ENCODE assay signal across 21 cellular contexts in the genomic region with DNA sequence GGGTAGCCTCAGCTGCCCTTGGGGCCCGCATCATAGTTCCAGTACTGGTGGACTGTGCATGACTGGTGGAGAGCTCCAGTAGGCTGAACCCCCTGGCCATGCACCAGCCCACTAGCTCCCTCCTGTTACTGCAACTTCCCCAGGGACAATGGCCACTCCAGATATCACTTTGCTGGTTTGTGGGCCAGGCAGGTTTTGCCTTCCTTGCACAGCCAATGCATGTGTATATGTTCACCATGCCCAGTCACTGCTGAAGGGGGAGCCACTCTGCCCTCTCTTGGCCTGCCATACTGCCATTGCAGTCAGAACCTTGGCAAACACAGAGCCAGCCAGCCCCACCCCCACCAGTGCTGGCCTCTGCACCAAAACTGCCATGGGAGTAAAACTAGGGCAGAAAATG.
DNase-seq lines count a peak whose midpoint lies in the region; ATAC-seq and TF ChIP-seq lines count a peak whose summit lies in the region.
"Had no signal": no experiment of that assay in that cellular context is flagged by ENCODE, and none has a peak within 500 bp of the region (broad histone marks: within the 10 kb centered on the region; RNA-seq: fewer than 3 reads in every experiment).

No MANE protein-coding gene starts in this region.

- H3K36me3 ChIP-seq in spleen (no peaks in the 10 kb centered on the region), upper lobe of right lung (no peaks in the 10 kb centered on the region), GM23248 (ENCODE audit: low read depth) (no peaks in the 10 kb centered on the region)
- H3K36me3 ChIP-seq: BLaER1 treated with 17β-estradiol and CSF1 and Interleukin-3, amounts not matched to agents 10 nM and 100 nM had no signal

- no peak overlapping the region for H3K4me3 ChIP-seq in right cardiac atrium (ENCODE audit: low read length)
- no peak overlapping the region for H3K4me3 ChIP-seq in spleen
- H3K4me3 ChIP-seq in upper lobe of right lung, result no peak overlapping the region
- H3K4me3 ChIP-seq in GM23248, result no peak overlapping the region
- H3K4me3 ChIP-seq: A549; BLaER1 treated with 17β-estradiol and CSF1 and Interleukin-3, amounts not matched to agents 10 nM and 100 nM; GM12878 had no signal

- no peaks in the 10 kb centered on the region for H3K9me3 ChIP-seq in right cardiac atrium (ENCODE audit: control insufficient read depth, low read length)
- peaks cover 0 to 20% (median 11%) of the 10 kb centered on the region in 8 donors for H3K9me3 ChIP-seq in spleen
- no peaks in the 10 kb centered on the region for H3K9me3 ChIP-seq in upper lobe of right lung
- no peaks in the 10 kb centered on the region for H3K9me3 ChIP-seq in GM23248 (ENCODE audit: low read depth)
- H3K9me3 ChIP-seq: BLaER1 treated with 17β-estradiol and CSF1 and Interleukin-3, amounts not matched to agents 10 nM and 100 nM; Caco-2 had no signal

- H4K20me1 ChIP-seq in GM23248 (ENCODE audit: insufficient read depth), result no peaks in the 10 kb centered on the region
- H4K20me1 ChIP-seq: BLaER1 treated with 17β-estradiol and CSF1 and Interleukin-3, amounts not matched to agents 10 nM and 100 nM had no signal

- H2AFZ ChIP-seq in GM23248, result no peak overlapping the region

- H3K4me1 ChIP-seq in right cardiac atrium (ENCODE audit: control insufficient read depth, insufficient read depth, low read length) (no peaks in the 10 kb centered on the region), spleen (no peaks in the 10 kb centered on the region), upper lobe of right lung (no peaks in the 10 kb centered on the region), GM23248 (ENCODE audit: insufficient read depth) (no peaks in the 10 kb centered on the region)
- H3K4me1 ChIP-seq: A549; BLaER1 treated with 17β-estradiol and CSF1 and Interleukin-3, amounts not matched to agents 10 nM and 100 nM; Caco-2 had no signal

- in situ Hi-C loops in GM23248 (cut with MboI), result no loop called here

- H3K27me3 ChIP-seq in right cardiac atrium (ENCODE audit: control insufficient read depth, insufficient read depth), result no peaks in the 10 kb centered on the region
- H3K27me3 ChIP-seq in spleen (replicated peaks in 1 of 7), result no peaks in the 10 kb centered on the region
- H3K27me3 ChIP-seq in upper lobe of right lung, result no peaks in the 10 kb centered on the region
- H3K27me3 ChIP-seq in GM23248 (replicated peaks; ENCODE audit: insufficient read depth), result no peaks in the 10 kb centered on the region
- H3K27me3 ChIP-seq: BLaER1 treated with 17β-estradiol and CSF1 and Interleukin-3, amounts not matched to agents 10 nM and 100 nM had no signal

- 97% methylated on average over 1 of the region's 1 CpG for WGBS in right cardiac atrium
- 88 to 100% (median 94%) methylated on average over 1 of the region's 1 CpG; no CpG with 5 or more reads in 1 of the 5 donors for WGBS in spleen, 5 donors
- WGBS in GM23248 (ENCODE audit: low coverage in 1 of 2, low lambda C conversion rate in 2 of 2, missing lambda C conversion rate in 2 of 2), 2 experiments, result 30 to 33% methylated on average over 1 of the region's 1 CpG

- intact Hi-C loops in left ventricle myocardium superior (cut with micrococcal nuclease) (no loop called here), right cardiac atrium (cut with DNase I) (no loop called here), spleen (cut with DNase I; ENCODE audit: low total_unique reads) (no loop called here), upper lobe of right lung (cut with DNase I) (no loop called here)

- H3K9ac ChIP-seq in GM23248, result no peak overlapping the region
- H3K9ac ChIP-seq: BLaER1 treated with 17β-estradiol and CSF1 and Interleukin-3, amounts not matched to agents 10 nM and 100 nM had no signal

- no peaks in the 10 kb centered on the region for H3K79me2 ChIP-seq in GM23248 (ENCODE audit: insufficient read depth)

- DNase-seq in left ventricle myocardium superior (peak; percentile 5), right cardiac atrium (no peak), spleen (peak; percentile 51), upper lobe of right lung (no peak), amygdala (lab: John Stamatoyannopoulos, UW) (no peak), GM23248 (no peak)
- DNase-seq: AML-193; Caco-2; Calu3; CD4-positive, alpha-beta T cell; CD8-positive, alpha-beta T cell; DMS53; DMS79; DND-41; EL; GDM1 had no signal

- H3K9me2 ChIP-seq in GM23248 (ENCODE audit: insufficient read depth), result no peaks in the 10 kb centered on the region

- no peak for ATAC-seq in left ventricle myocardium superior
- no peak for ATAC-seq in right cardiac atrium
- peak; percentile 25 for ATAC-seq in upper lobe of right lung
- ATAC-seq: A549; CD8-positive, alpha-beta T cell; GM12878 had no signal

- no peak for TF ChIP-seq POLR2A in spleen (IDR thresholded peaks at IDR 0.05)

- H3K27ac ChIP-seq in right cardiac atrium (ENCODE audit: low read length) (no peak overlapping the region), spleen (no peak overlapping the region), upper lobe of right lung (no peak overlapping the region), GM23248 (no peak overlapping the region)
- H3K27ac ChIP-seq: 22Rv1; A549; BLaER1 treated with 17β-estradiol and CSF1 and Interleukin-3, amounts not matched to agents 10 nM and 100 nM; C4-2B had no signal

- no peak for TF ChIP-seq CTCF in spleen (IDR thresholded peaks at IDR 0.05 in 8 of 11, conservative IDR thresholded peaks at IDR 0.05 in 3 of 11)
- no peak for TF ChIP-seq CTCF in upper lobe of right lung (IDR thresholded peaks at IDR 0.05)

- H3K4me2 ChIP-seq in GM23248 (ENCODE audit: unreplicated experiment), result no peak overlapping the region
- H3K4me2 ChIP-seq: A549; BLaER1 treated with 17β-estradiol and CSF1 and Interleukin-3, amounts not matched to agents 10 nM and 100 nM had no signal

- H3F3A ChIP-seq in GM23248 (ENCODE audit: insufficient read depth), result no peaks in the 10 kb centered on the region

Comparison
In these comparisons a context has a peak if more than half of its experiments do, and no peak if none do; other contexts are left out.
1. DNase-seq: peak in left ventricle myocardium superior (single experiment) and spleen (single experiment); none in right cardiac atrium (0 of 3), upper lobe of right lung (single experiment), amygdala (0 of 56) and GM23248 (single experiment).